6 cellular contexts compared by ENCODE assay signal in the genomic region with DNA sequence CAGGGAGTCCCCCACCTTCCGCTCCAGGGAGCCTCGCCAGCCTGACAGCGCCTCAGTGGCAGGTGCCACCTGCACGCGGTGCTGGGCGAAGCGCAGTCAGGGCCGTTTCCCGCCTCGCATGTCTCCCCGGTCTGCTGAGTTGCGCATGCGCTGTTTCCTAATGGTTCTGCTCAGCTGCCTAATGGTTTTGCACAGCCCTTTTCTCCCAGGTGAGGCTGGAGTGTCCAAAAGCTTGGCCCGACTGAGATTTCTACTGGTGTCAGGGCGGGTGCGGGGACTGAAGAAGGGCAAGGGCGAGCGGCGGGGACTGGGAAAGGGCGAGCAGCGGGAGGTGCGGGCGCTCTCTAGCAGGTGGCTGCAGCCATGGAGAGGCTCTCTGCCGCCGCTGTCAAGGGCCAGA.
DNase-seq lines count a peak whose midpoint lies in the region; ATAC-seq and TF ChIP-seq lines count a peak whose summit lies in the region.
"Not testable (repeated sequence)": the region's sequence is repeated elsewhere in the genome, so short reads cannot be mapped to it uniquely, and the experiment has no call there.

No MANE protein-coding gene starts in this region.

- not testable (repeated sequence) for TF ChIP-seq EP300 in sigmoid colon (IDR thresholded peaks at IDR 0.05)

- 90 to 94% methylated on average over 25 of the region's 25 CpGs for WGBS in sigmoid colon, 2 donors

- intact Hi-C loops in Right ventricle myocardium inferior (cut with DNase I); sigmoid colon (cut with DNase I); vagina (cut with DNase I): not testable (repeated sequence)

- not testable (repeated sequence) for H3K36me3 ChIP-seq in RWPE2 (ENCODE audit: low read depth); sigmoid colon; vagina

- H3K27ac ChIP-seq in RWPE2 (ENCODE audit: poor library complexity, severe bottlenecking); sigmoid colon; vagina: not testable (repeated sequence)

- H3K27me3 ChIP-seq in RWPE2 (ENCODE audit: insufficient read depth, poor library complexity, severe bottlenecking); sigmoid colon; vagina: not testable (repeated sequence)

- DNase-seq in RWPE2 (ENCODE audit: low spot score) (peak; percentile 39), Right ventricle myocardium inferior (ENCODE audit: missing footprints) (peak; percentile 64), islet precursor cell (peak; percentile 4), mesenteric fat pad (ENCODE audit: low spot score) (peak; percentile 81), sigmoid colon (peak; percentile 58), vagina (ENCODE audit: extremely low spot score in 2 of 2) (peak; percentile 31 to 42)

- H3K4me1 ChIP-seq in RWPE2 (ENCODE audit: insufficient read depth, poor library complexity, severe bottlenecking); sigmoid colon; vagina: not testable (repeated sequence)

- ATAC-seq in RWPE2 (ENCODE audit: low read depth); Right ventricle myocardium inferior: not testable (repeated sequence)

- not testable (repeated sequence) for H3K4me3 ChIP-seq in RWPE2 (ENCODE audit: severe bottlenecking); sigmoid colon; vagina

- TF ChIP-seq POLR2A in sigmoid colon (IDR thresholded peaks at IDR 0.05); vagina (IDR thresholded peaks at IDR 0.05): not testable (repeated sequence)

- TF ChIP-seq CTCF in RWPE2 (IDR thresholded peaks at IDR 0.05; ENCODE audit: poor library complexity, severe bottlenecking); sigmoid colon (IDR thresholded peaks at IDR 0.05); vagina (IDR thresholded peaks at IDR 0.05): not testable (repeated sequence)

- H3K9me3 ChIP-seq in RWPE2 (ENCODE audit: severe bottlenecking); sigmoid colon; vagina: not testable (repeated sequence)

Comparison
In these comparisons a context has a peak if more than half of its experiments do, and no peak if none do; other contexts are left out.
1. DNase-seq: peak in every context shown above with its lines; median percentile 81 in mesenteric fat pad; 64 in Right ventricle myocardium inferior; 58 in sigmoid colon; 39 in RWPE2; 36 in vagina; 4 in islet precursor cell.